17 cellular contexts compared by ENCODE assay signal in genomic region chr10:71029411-71029881, GRCh38.
DNase-seq lines count a peak whose midpoint lies in the region; ATAC-seq and TF ChIP-seq lines count a peak whose summit lies in the region.
"Had no signal": no experiment of that assay in that cellular context is flagged by ENCODE, and none has a peak within 500 bp of the region (broad histone marks: within the 10 kb centered on the region; RNA-seq: fewer than 3 reads in every experiment).

No MANE protein-coding gene starts in this region.

- H3K27me3 ChIP-seq in PC-3 (ENCODE audit: low read length) (peaks cover 19% of the 10 kb centered on the region; the same call in 1 of the 2 replicates), right cardiac atrium (ENCODE audit: control insufficient read depth, insufficient read depth) (no peaks in the 10 kb centered on the region), psoas muscle (ENCODE audit: insufficient read depth in 3 of 3, low read length in 2 of 3) (no peaks in the 10 kb centered on the region)

- H3K36me3 ChIP-seq in PC-3 (ENCODE audit: low read depth, low read length) (no peaks in the 10 kb centered on the region), psoas muscle (ENCODE audit: insufficient read depth in 1 of 2, low read depth in 1 of 2) (no peaks in the 10 kb centered on the region)

- H3K4me3 ChIP-seq in PC-3 (ENCODE audit: low read length) = no peak overlapping the region
- H3K4me3 ChIP-seq in right cardiac atrium (ENCODE audit: low read length) = no peak overlapping the region
- H3K4me3 ChIP-seq in psoas muscle = no peak overlapping the region

- no peaks in the 10 kb centered on the region for H3K4me1 Mint-ChIP-seq in stimulated activated naive CD8-positive, alpha-beta T cell treated with anti-CD3 and anti-CD28 coated beads, Interleukin-15, amount 100 ng/mL, for 72 hours
- H3K4me1 Mint-ChIP-seq: CD4-positive, CD25-positive, alpha-beta regulatory T cell had no signal

- H3K9me3 ChIP-seq in PC-3 (ENCODE audit: low read length) (no peaks in the 10 kb centered on the region), right cardiac atrium (ENCODE audit: control insufficient read depth, low read length) (no peaks in the 10 kb centered on the region), psoas muscle (no peaks in the 10 kb centered on the region)

- TF ChIP-seq CTCF in PC-3 (conservative IDR thresholded peaks at IDR 0.05; ENCODE audit: low read depth, low read length) (no peak), psoas muscle (IDR thresholded peaks at IDR 0.05) (no peak)

- no peak overlapping the region for H3K27ac ChIP-seq in PC-3 (ENCODE audit: low read length)
- peak overlapping the region; percentile 43 for H3K27ac ChIP-seq in right cardiac atrium (ENCODE audit: low read length)
- H3K27ac ChIP-seq in psoas muscle = no peak overlapping the region
- H3K27ac ChIP-seq: KMS-11 had no signal

- CTCF ChIA-PET in PC-3 (lab: Charles Lee) = interaction anchor here (0.7 kb wide), 1 partner anchor 39 kb away, joined by 3 read pairs; no protein-coding TSS in a partner anchor

- H3K4me3 Mint-ChIP-seq in stimulated activated naive CD8-positive, alpha-beta T cell treated with anti-CD3 and anti-CD28 coated beads, Interleukin-15, amount 100 ng/mL, for 72 hours = no peak overlapping the region
- H3K4me3 Mint-ChIP-seq: CD4-positive, CD25-positive, alpha-beta regulatory T cell; HFFc6 had no signal

- ATAC-seq in PC-3 (peak; percentile 94), esophagus mucosa (peak; percentile 56), right cardiac atrium (peak; percentile 69 to 77), psoas muscle (peak; percentile 77 to 95 (median 88)), GM21367 (IDR thresholded peaks at IDR 0.05; ENCODE audit: unreplicated experiment) (no peak), GM18909 (IDR thresholded peaks at IDR 0.05; ENCODE audit: poor library complexity, unreplicated experiment) (no peak), HG03025 (IDR thresholded peaks at IDR 0.05; ENCODE audit: low FRiP score, unreplicated experiment) (no peak)
- no peak for ATAC-seq in stimulated activated naive CD8-positive, alpha-beta T cell treated with anti-CD3 and anti-CD28 coated beads, Interleukin-15, amount 100 ng/mL, for 72 hours

- H3K79me2 ChIP-seq in PC-3 (ENCODE audit: low read length) = no peaks in the 10 kb centered on the region

- H3K27me3 Mint-ChIP-seq in stimulated activated naive CD8-positive, alpha-beta T cell treated with anti-CD3 and anti-CD28 coated beads, Interleukin-15, amount 100 ng/mL, for 72 hours = peaks cover 14% of the 10 kb centered on the region

- H3K4me1 ChIP-seq in PC-3 (ENCODE audit: insufficient read depth, low read length) (0 out of 2 replicates have a peak, but pooled peaks cover 5% of the 10 kb centered on the region), right cardiac atrium (ENCODE audit: control insufficient read depth, insufficient read depth, low read length) (no peaks in the 10 kb centered on the region), psoas muscle (no peaks in the 10 kb centered on the region)

- H4K20me1 ChIP-seq in PC-3 (ENCODE audit: low read length) = no peaks in the 10 kb centered on the region

- 52% methylated on average over 9 of the region's 9 CpGs for WGBS in right cardiac atrium
- WGBS in psoas muscle, 3 donors = 38 to 57% (median 57%) methylated on average over 9 of the region's 9 CpGs

- no peaks in the 10 kb centered on the region for H3K9me2 ChIP-seq in PC-3 (replicated peaks; ENCODE audit: low read length)

- intact Hi-C loops in PC-3 (cut with micrococcal nuclease) = no loop called here
- intact Hi-C loops in right cardiac atrium (cut with DNase I) = no loop called here
- intact Hi-C loops in psoas muscle (cut with DNase I) = no loop called here

- DNase-seq in PC-3 (peak; percentile 68), right cardiac atrium (no peak), psoas muscle (peak; percentile 26 to 74)
- DNase-seq in stimulated activated naive CD8-positive, alpha-beta T cell treated with anti-CD3 and anti-CD28 coated beads, Interleukin-15, amount 100 ng/mL, for 72 hours = no peak
- DNase-seq: AML-193; Calu3; CD4-positive, CD25-positive, alpha-beta regulatory T cell; HFFc6; NCI-H1092; NCI-H2107; NCI-H345; NCI-H69 had no signal

- POLR2A ChIA-PET in PC-3 (lab: Charles Lee; ENCODE audit: unreplicated experiment) = no interaction called here

- H3K9ac ChIP-seq in PC-3 (ENCODE audit: low read length) = no peak overlapping the region
- H3K9ac ChIP-seq: KMS-11 had no signal

- H3K9me3 Mint-ChIP-seq in stimulated activated naive CD8-positive, alpha-beta T cell treated with anti-CD3 and anti-CD28 coated beads, Interleukin-15, amount 100 ng/mL, for 72 hours = no peaks in the 10 kb centered on the region
- H3K9me3 Mint-ChIP-seq: CD4-positive, CD25-positive, alpha-beta regulatory T cell; HFFc6 had no signal

- H3F3A ChIP-seq in PC-3 (ENCODE audit: low read length, unreplicated experiment) = no peaks in the 10 kb centered on the region

- H3K4me2 ChIP-seq in PC-3 (ENCODE audit: low read length) = no peak overlapping the region
- H3K4me2 ChIP-seq: KMS-11 had no signal

- BruUV-seq in PC-3 (replicated peaks; lab: Mats Ljungman, UMichigan) = no TSS peak

- H3K27ac Mint-ChIP-seq in stimulated activated naive CD8-positive, alpha-beta T cell treated with anti-CD3 and anti-CD28 coated beads, Interleukin-15, amount 100 ng/mL, for 72 hours = no peak overlapping the region
- H3K27ac Mint-ChIP-seq: CD4-positive, CD25-positive, alpha-beta regulatory T cell; HFFc6 had no signal

- H2AFZ ChIP-seq in PC-3 (ENCODE audit: low read length) = peak overlapping the region; percentile 32; the same call in 1 of the 2 replicates

Comparison
In these comparisons a context has a peak if more than half of its experiments do, and no peak if none do; other contexts are left out.
1. ATAC-seq: peak in PC-3 (single experiment), esophagus mucosa (single experiment), right cardiac atrium (2 of 2) and psoas muscle (4 of 4); none in GM21367 (single experiment), GM18909 (single experiment), HG03025 (single experiment) and stimulated activated naive CD8-positive, alpha-beta T cell treated with anti-CD3 and anti-CD28 coated beads, Interleukin-15, amount 100 ng/mL, for 72 hours (single experiment).
2. DNase-seq: peak in PC-3 (single experiment) and psoas muscle (2 of 2); none in right cardiac atrium (0 of 3) and stimulated activated naive CD8-positive, alpha-beta T cell treated with anti-CD3 and anti-CD28 coated beads, Interleukin-15, amount 100 ng/mL, for 72 hours (0 of 2).